Comparison of ENCODE assay signal across 22 cellular contexts in the genomic region with DNA sequence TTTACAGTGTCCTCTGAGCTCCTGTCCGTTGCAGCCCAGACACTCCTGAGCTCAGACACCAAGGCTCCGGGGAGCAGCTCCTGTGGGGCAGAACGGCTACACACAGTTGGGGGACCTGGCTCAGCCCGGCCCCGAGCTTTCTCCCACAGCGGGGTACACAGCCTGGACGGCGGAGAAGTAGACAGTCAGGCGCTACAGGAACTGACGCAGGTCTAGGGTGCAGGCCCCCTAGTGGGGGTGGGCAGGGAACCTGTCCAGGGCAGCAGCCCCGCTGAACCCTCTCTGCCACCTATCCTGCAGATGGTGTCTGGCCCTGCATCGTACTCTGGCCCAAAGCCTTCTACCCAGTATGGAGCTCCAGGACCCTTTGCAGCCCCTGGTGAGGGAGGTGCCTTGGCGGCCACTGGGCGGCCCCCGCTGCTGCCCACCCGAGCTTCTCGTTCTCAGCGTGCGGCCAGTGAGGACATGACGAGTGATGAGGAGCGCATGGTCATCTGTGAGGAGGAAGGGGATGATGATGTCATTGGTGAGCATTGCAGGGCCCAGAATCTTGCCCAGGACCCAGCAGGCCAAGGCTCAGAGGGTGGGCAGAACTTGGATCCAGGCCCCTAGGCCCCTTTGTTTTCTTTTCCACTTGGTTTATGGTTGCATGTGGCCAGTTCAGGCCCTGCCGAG. TPM values are rescaled to one million over a fixed set of nuclear protein-coding genes. Genes with fewer than 3 reads are reported as not detected.
"Had no signal": no experiment of that assay in that cellular context is flagged by ENCODE, and none has a peak within 500 bp of the region (broad histone marks: within the 10 kb centered on the region; RNA-seq: fewer than 3 reads in every experiment).

No MANE protein-coding gene starts in this region.

- DNase-seq: activated CD4-positive, alpha-beta T cell treated with anti-CD3 and anti-CD28 coated beads, Interleukin-2, amount 50 U/mL, for 4 hours; amniotic stem cell; body of pancreas; central memory CD4-positive, alpha-beta T cell; effector CD4-positive, alpha-beta T cell; esophagus squamous epithelium; hypothalamus; kidney glomerular epithelial cell; stimulated activated CD4-positive, alpha-beta T cell treated with anti-CD3 and anti-CD28 coated beads, Interleukin-4, amount 100 ng/mL, for 24 hours; stimulated activated naive CD4-positive, alpha-beta T cell treated with Interleukin-2 at 50 U/mL for 16 hours had no signal

- H3K9me3 Mint-ChIP-seq: activated naive CD4-positive, alpha-beta T cell treated with anti-CD3 and anti-CD28 coated beads, Interleukin-2, amount 50 U/mL, for 72 hours; activated T-helper 2 cell treated with anti-CD3 and anti-CD28 coated beads, Interferon-gamma antibody, Interleukin-2, Interleukin-4, amounts not matched to agents 10 μg/mL and 5 μg/mL and 100 μg/mL, durations not matched to agents 14 hours and 24 hours and 36 hours; T-helper 2 cell treated with Interferon-gamma antibody and Interleukin-4, amounts not matched to agents 5 μg/mL and 100 μg/mL, for 36 hours had no signal

- ATAC-seq: activated CD4-positive, CD25-positive, alpha-beta regulatory T cell treated with anti-CD3 and anti-CD28 coated beads, Interleukin-2, amount 50 U/mL, for 24 hours; activated naive CD4-positive, alpha-beta T cell treated with anti-CD3 and anti-CD28 coated beads, Interleukin-2, amount 50 U/mL, for 72 hours; body of pancreas had no signal

- H3K4me3 ChIP-seq: body of pancreas, coronary artery, esophagus squamous epithelium, ovary, skin epidermis, tibial nerve had no signal

- H3K36me3 ChIP-seq: ovary had no signal

- H3K27me3 ChIP-seq: body of pancreas, esophagus squamous epithelium, ovary, tibial nerve had no signal

- H3K27ac ChIP-seq: body of pancreas, coronary artery, esophagus squamous epithelium, ovary, skin epidermis, tibial nerve had no signal

- H3K4me3 Mint-ChIP-seq: T-helper 2 cell treated with Interferon-gamma antibody and Interleukin-4, amounts not matched to agents 5 μg/mL and 100 μg/mL, for 36 hours had no signal

- H3K27ac Mint-ChIP-seq: activated naive CD4-positive, alpha-beta T cell treated with anti-CD3 and anti-CD28 coated beads, Interleukin-2, amount 50 U/mL, for 72 hours; activated T-helper 2 cell treated with anti-CD3 and anti-CD28 coated beads, Interferon-gamma antibody, Interleukin-2, Interleukin-4, amounts not matched to agents 10 μg/mL and 5 μg/mL and 100 μg/mL, durations not matched to agents 14 hours and 24 hours and 36 hours; T-helper 2 cell treated with Interferon-gamma antibody and Interleukin-4, amounts not matched to agents 5 μg/mL and 100 μg/mL, for 36 hours had no signal

- H3K9me3 ChIP-seq: body of pancreas, esophagus squamous epithelium, ovary, tibial nerve had no signal

RNA-seq across cellular contexts. Expression of gene PRR19, which starts 12.9 kb away (rescaled TPM):
- total RNA-seq: mesenteric fat pad had no signal

RNA-seq across cellular contexts. Expression of gene TMEM145, which starts 24.1 kb away (rescaled TPM):
- total RNA-seq: body of pancreas, endothelial cell of umbilical vein, esophagus squamous epithelium, fibroblast of villous mesenchyme, glomerular endothelial cell, mesenteric fat pad had no signal
- polyA plus RNA-seq: endothelial cell of umbilical vein had no signal
